27 cellular contexts compared by ENCODE assay signal in genomic region chr19:2640563-2641331, GRCh38.
"Had no signal": no experiment of that assay in that cellular context is flagged by ENCODE, and none has a peak within 500 bp of the region (broad histone marks: within the 10 kb centered on the region; RNA-seq: fewer than 3 reads in every experiment).

No MANE protein-coding gene starts in this region.

- H3K27ac Mint-ChIP-seq: activated CD8-positive, alpha-beta T cell treated with anti-CD3 and anti-CD28 coated beads for 36 hours; activated naive CD4-positive, alpha-beta T cell treated with anti-CD3 and anti-CD28 coated beads, Interleukin-2, amount 10 ng/mL, durations not matched to agents 7 days and 5 days; activated naive CD8-positive, alpha-beta T cell treated with anti-CD3 and anti-CD28 coated beads for 36 hours; activated T-cell treated with anti-CD3 and anti-CD28 coated beads, Interleukin-2, amount 50 U/mL, for 72 hours; activated T-helper 2 cell treated with anti-CD3 and anti-CD28 coated beads, Interferon-gamma antibody, Interleukin-2, Interleukin-4, amounts not matched to agents 10 μg/mL and 5 μg/mL and 100 μg/mL, durations not matched to agents 14 hours and 24 hours and 36 hours had no signal

- H3K9me3 Mint-ChIP-seq: activated CD8-positive, alpha-beta T cell treated with anti-CD3 and anti-CD28 coated beads for 36 hours; activated naive CD4-positive, alpha-beta T cell treated with anti-CD3 and anti-CD28 coated beads, Interleukin-2, amount 10 ng/mL, durations not matched to agents 7 days and 5 days; activated naive CD8-positive, alpha-beta T cell treated with anti-CD3 and anti-CD28 coated beads for 36 hours; activated T-cell treated with anti-CD3 and anti-CD28 coated beads, Interleukin-2, amount 50 U/mL, for 72 hours; activated T-helper 2 cell treated with anti-CD3 and anti-CD28 coated beads, Interferon-gamma antibody, Interleukin-2, Interleukin-4, amounts not matched to agents 10 μg/mL and 5 μg/mL and 100 μg/mL, durations not matched to agents 14 hours and 24 hours and 36 hours had no signal

- H3K36me3 Mint-ChIP-seq: activated naive CD4-positive, alpha-beta T cell treated with anti-CD3 and anti-CD28 coated beads, Interleukin-2, amount 10 ng/mL, durations not matched to agents 7 days and 5 days; activated naive CD8-positive, alpha-beta T cell treated with anti-CD3 and anti-CD28 coated beads for 36 hours had no signal

- H3K4me3 ChIP-seq: breast epithelium, MG63, SJCRH30 had no signal

- H3K36me3 ChIP-seq: breast epithelium, MG63, SJCRH30 had no signal

- H3K27ac ChIP-seq: breast epithelium, SJCRH30, VCaP had no signal

- H3K9me3 ChIP-seq: breast epithelium, MG63, SJCRH30, SK-N-SH had no signal

- ATAC-seq: activated CD4-positive, CD25-positive, alpha-beta regulatory T cell treated with anti-CD3 and anti-CD28 coated beads, Interleukin-2, amount 50 U/mL, for 24 hours; activated CD8-positive, alpha-beta T cell treated with anti-CD3 and anti-CD28 coated beads for 36 hours; activated T-cell treated with anti-CD3 and anti-CD28 coated beads, Interleukin-2, amount 50 U/mL, for 72 hours; Panc1 had no signal

- DNase-seq: activated CD4-positive, alpha-beta T cell treated with anti-CD3 and anti-CD28 coated beads for 4 hours; activated CD8-positive, alpha-beta memory T cell treated with anti-CD3 and anti-CD28 coated beads, Interleukin-2, amount 50 U/mL, for 4 hours; activated CD8-positive, alpha-beta T cell treated with anti-CD3 and anti-CD28 coated beads for 36 hours; activated gamma-delta T cell treated with Interleukin-2 at 50 U/mL for 16 hours; activated naive CD4-positive, alpha-beta T cell treated with anti-CD3 and anti-CD28 coated beads, Interleukin-2, amount 10 ng/mL, durations not matched to agents 7 days and 5 days; activated naive CD8-positive, alpha-beta T cell treated with anti-CD3 and anti-CD28 coated beads for 36 hours; activated T-cell treated with anti-CD3 and anti-CD28 coated beads, Interleukin-2, amount 50 U/mL, for 72 hours; caudate nucleus; MG63; NCI-H1105; NCI-H1436; NCI-H1694 treated with DMSO at 0.1 percent for 48 hours; NCI-H2029 treated with DMSO at 0.1 percent for 48 hours; NCI-H510A treated with DMSO at 0.1 percent for 48 hours; NCI-H69; NK-92 treated with Interleukin-12 subunit alpha and Interleukin-12 subunit beta, amount 100 ng/mL, for 24 hours; OCI-M1; Right ventricle myocardium superior; RPMI8226; SJCRH30; SK-N-SH; T-helper 1 cell had no signal

- H3K4me3 Mint-ChIP-seq: activated CD8-positive, alpha-beta T cell treated with anti-CD3 and anti-CD28 coated beads for 36 hours; activated naive CD4-positive, alpha-beta T cell treated with anti-CD3 and anti-CD28 coated beads, Interleukin-2, amount 10 ng/mL, durations not matched to agents 7 days and 5 days; activated naive CD8-positive, alpha-beta T cell treated with anti-CD3 and anti-CD28 coated beads for 36 hours; activated T-cell treated with anti-CD3 and anti-CD28 coated beads, Interleukin-2, amount 50 U/mL, for 72 hours had no signal

- H3K27me3 ChIP-seq: breast epithelium, MG63 had no signal

- H3K9ac ChIP-seq: SK-N-SH had no signal

- H3K4me1 ChIP-seq: SJCRH30 had no signal
